Comparison of ENCODE assay signal across 8 cellular contexts in the genomic region with DNA sequence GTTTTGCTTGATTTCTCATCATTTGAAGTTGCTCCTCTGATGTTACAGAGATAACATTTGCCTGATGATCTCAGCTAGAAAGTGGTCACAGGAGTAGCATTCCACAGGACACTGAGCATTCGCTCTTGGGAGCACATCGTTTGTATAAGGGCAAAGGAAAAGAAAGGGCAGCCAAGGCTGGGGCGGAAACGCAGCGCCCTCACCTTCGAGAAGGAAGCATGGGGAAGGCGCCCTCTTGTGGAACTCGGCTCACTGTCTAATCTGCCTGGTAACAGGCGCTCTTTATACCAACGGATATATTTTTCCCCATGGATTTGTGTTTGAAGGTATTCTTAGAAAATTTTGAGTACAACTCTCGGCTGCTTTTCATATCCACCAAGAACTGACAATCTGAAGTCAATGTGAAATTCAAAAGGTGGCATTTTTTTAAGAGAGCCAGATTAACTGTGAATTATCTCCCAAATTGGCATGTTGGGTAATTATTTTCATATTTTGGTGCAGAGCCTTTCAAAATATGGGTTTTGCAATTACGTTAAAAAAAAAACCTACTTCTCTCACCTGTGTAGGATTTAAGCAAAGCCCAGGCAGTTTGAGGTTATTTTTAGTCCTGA.
DNase-seq lines count a peak whose midpoint lies in the region; ATAC-seq, FAIRE-seq and TF ChIP-seq lines count a peak whose summit lies in the region.

No MANE protein-coding gene starts in this region.

- intact Hi-C loops in Right ventricle myocardium inferior (cut with DNase I): loop anchor here (2.0 to 5.0 kb wide), 2 partner anchors 85 to 207 kb away; partner anchors contain the start of gene DYRK2
- intact Hi-C loops in posterior cingulate gyrus (cut with DNase I): no loop called here

- H3K9me3 Mint-ChIP-seq in activated naive CD4-positive, alpha-beta T cell treated with anti-CD3 and anti-CD28 coated beads, Interleukin-2, amount 50 U/mL, for 72 hours: peaks cover 0 to 6% of the 10 kb centered on the region in 2 donors

- H3K36me3 Mint-ChIP-seq in activated naive CD4-positive, alpha-beta T cell treated with anti-CD3 and anti-CD28 coated beads, Interleukin-2, amount 50 U/mL, for 72 hours: peaks cover 0 to 13% of the 10 kb centered on the region in 2 donors

- no peaks in the 10 kb centered on the region for H3K9me3 ChIP-seq in MG63

- peak; percentile 81 to 98 for ATAC-seq in activated naive CD4-positive, alpha-beta T cell treated with anti-CD3 and anti-CD28 coated beads, Interleukin-2, amount 50 U/mL, for 72 hours
- peak; percentile 97 for ATAC-seq in Right ventricle myocardium inferior

- no peak for TF ChIP-seq POLR2A in H54 (IDR thresholded peaks at IDR 0.05; ENCODE audit: low read depth, low read length)

- no peak overlapping the region for H3K27ac Mint-ChIP-seq in activated naive CD4-positive, alpha-beta T cell treated with anti-CD3 and anti-CD28 coated beads, Interleukin-2, amount 50 U/mL, for 72 hours

- no peaks in the 10 kb centered on the region for H3K36me3 ChIP-seq in MG63

- peak; percentile 83 for FAIRE-seq in H54 (lab: Jason Lieb, UNC)

- no peak overlapping the region for H3K4me3 ChIP-seq in MG63

- no peaks in the 10 kb centered on the region for H3K27me3 ChIP-seq in MG63

- DNase-seq in EL (peak; percentile 76), H54 (ENCODE audit: insufficient read length, low spot score) (peak; percentile 48), MG63 (peak; percentile 69), SK-N-DZ (ENCODE audit: low spot score) (peak; percentile 83), Right ventricle myocardium inferior (ENCODE audit: missing footprints) (peak; percentile 90), posterior cingulate gyrus (peak; percentile 64 to 96 (median 76)), ureter (ENCODE audit: low spot score) (peak; percentile 88)
- peak; percentile 59 to 73 for DNase-seq in activated naive CD4-positive, alpha-beta T cell treated with anti-CD3 and anti-CD28 coated beads, Interleukin-2, amount 50 U/mL, for 72 hours (ENCODE audit: low spot score in 2 of 2)
